ENCODE assay signal across 34 cellular contexts in the genomic region with DNA sequence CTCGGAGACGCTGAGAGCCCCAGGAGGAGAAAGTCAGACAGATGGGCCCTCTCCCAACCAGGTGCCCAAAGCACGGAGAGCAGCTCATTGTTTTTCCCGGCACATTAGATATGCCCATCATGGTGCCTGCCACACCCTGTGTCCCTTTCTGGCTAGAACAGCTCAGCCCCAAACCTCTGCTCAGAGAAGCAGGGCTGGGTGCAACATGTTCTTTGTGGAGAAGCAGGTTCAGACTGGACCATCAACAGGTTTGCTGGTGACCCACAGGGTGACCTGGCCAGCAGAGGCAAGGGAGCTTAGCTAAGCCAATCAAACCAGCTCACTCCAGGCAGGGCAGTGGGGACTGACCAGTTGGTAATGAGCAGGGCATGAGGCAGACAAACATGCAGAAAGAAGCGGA. TPM values are rescaled to one million over a fixed set of nuclear protein-coding genes. Genes with fewer than 3 reads are reported as not detected.
"Had no signal": no experiment of that assay in that cellular context is flagged by ENCODE, and none has a peak within 500 bp of the region (broad histone marks: within the 10 kb centered on the region; RNA-seq: fewer than 3 reads in every experiment).

No MANE protein-coding gene starts in this region.

- H3K27ac Mint-ChIP-seq: activated CD4-positive, alpha-beta memory T cell treated with anti-CD3 and anti-CD28 coated beads for 36 hours; activated CD4-positive, alpha-beta T cell treated with anti-CD3 and anti-CD28 coated beads, Interleukin-2, amount 10 ng/mL, durations not matched to agents 24 days and 14 days; activated naive CD4-positive, alpha-beta T cell treated with anti-CD3 and anti-CD28 coated beads, Interleukin-2, amount 10 ng/mL, durations not matched to agents 7 days and 5 days; activated naive CD8-positive, alpha-beta T cell treated with anti-CD3 and anti-CD28 coated beads, Interleukin-2, amount 10 ng/mL, durations not matched to agents 7 days and 5 days; activated T-cell treated with anti-CD3 and anti-CD28 coated beads, Interleukin-2, amount 50 U/mL, for 24 hours; dendritic cell treated with granulocyte-macrophage colony-stimulating factor and Interleukin-4, amounts not matched to agents 40 ng/mL and 50 ng/mL, for 4 days; natural killer cell; neural progenitor cell; progenitor cell of endocrine pancreas; stimulated activated naive CD8-positive, alpha-beta T cell treated with anti-CD3 and anti-CD28 coated beads, Interleukin-15, Interleukin-2, amounts not matched to agents 100 ng/mL and 50 ng/mL, for 24 hours had no signal

- H3K4me1 ChIP-seq: gastroesophageal sphincter, lower lobe of right lung had no signal

- H3K9me3 Mint-ChIP-seq: activated CD4-positive, alpha-beta memory T cell treated with anti-CD3 and anti-CD28 coated beads for 36 hours; activated CD4-positive, alpha-beta T cell treated with anti-CD3 and anti-CD28 coated beads, Interleukin-2, amount 10 ng/mL, durations not matched to agents 24 days and 14 days; activated naive CD4-positive, alpha-beta T cell treated with anti-CD3 and anti-CD28 coated beads, Interleukin-2, amount 10 ng/mL, durations not matched to agents 7 days and 5 days; activated naive CD8-positive, alpha-beta T cell treated with anti-CD3 and anti-CD28 coated beads, Interleukin-2, amount 10 ng/mL, durations not matched to agents 7 days and 5 days; activated T-cell treated with anti-CD3 and anti-CD28 coated beads, Interleukin-2, amount 50 U/mL, for 24 hours; dendritic cell treated with granulocyte-macrophage colony-stimulating factor and Interleukin-4, amounts not matched to agents 40 ng/mL and 50 ng/mL, for 4 days; natural killer cell; neural progenitor cell; stimulated activated naive CD8-positive, alpha-beta T cell treated with anti-CD3 and anti-CD28 coated beads, Interleukin-15, Interleukin-2, amounts not matched to agents 100 ng/mL and 50 ng/mL, for 24 hours had no signal

- H3K4me3 ChIP-seq: gastroesophageal sphincter, heart left ventricle, lower lobe of right lung, neural progenitor cell, skin epidermis, tibial artery had no signal

- H3K36me3 ChIP-seq: brain microvascular endothelial cell, lower lobe of right lung, neural progenitor cell had no signal

- H2AFZ ChIP-seq: neural progenitor cell had no signal

- H3K9ac ChIP-seq: neural progenitor cell had no signal

- ATAC-seq: gastroesophageal sphincter, heart left ventricle, left lobe of liver, lower lobe of right lung, natural killer cell, sciatic nerve had no signal

- H3K4me1 Mint-ChIP-seq: activated naive CD4-positive, alpha-beta T cell treated with anti-CD3 and anti-CD28 coated beads, Interleukin-2, amount 10 ng/mL, durations not matched to agents 7 days and 5 days; neural progenitor cell had no signal

- H3K27me3 ChIP-seq: brain microvascular endothelial cell, gastroesophageal sphincter, heart left ventricle, neural progenitor cell, tibial artery had no signal

- H3K27ac ChIP-seq: brain microvascular endothelial cell, epithelial cell of prostate, gastroesophageal sphincter, heart left ventricle, lower lobe of right lung, neural progenitor cell, skin epidermis, tibial artery had no signal

- H3K27me3 Mint-ChIP-seq: activated CD4-positive, alpha-beta memory T cell treated with anti-CD3 and anti-CD28 coated beads for 36 hours; activated CD4-positive, alpha-beta T cell treated with anti-CD3 and anti-CD28 coated beads, Interleukin-2, amount 10 ng/mL, durations not matched to agents 24 days and 14 days; activated naive CD4-positive, alpha-beta T cell treated with anti-CD3 and anti-CD28 coated beads, Interleukin-2, amount 10 ng/mL, durations not matched to agents 7 days and 5 days; activated naive CD8-positive, alpha-beta T cell treated with anti-CD3 and anti-CD28 coated beads, Interleukin-2, amount 10 ng/mL, durations not matched to agents 7 days and 5 days; activated T-cell treated with anti-CD3 and anti-CD28 coated beads, Interleukin-2, amount 50 U/mL, for 24 hours; dendritic cell treated with granulocyte-macrophage colony-stimulating factor and Interleukin-4, amounts not matched to agents 40 ng/mL and 50 ng/mL, for 4 days; progenitor cell of endocrine pancreas; stimulated activated naive CD8-positive, alpha-beta T cell treated with anti-CD3 and anti-CD28 coated beads, Interleukin-15, Interleukin-2, amounts not matched to agents 100 ng/mL and 50 ng/mL, for 24 hours had no signal

- H3K4me2 ChIP-seq: neural progenitor cell had no signal

- DNase-seq: activated CD4-positive, alpha-beta memory T cell treated with anti-CD3 and anti-CD28 coated beads for 36 hours; activated CD4-positive, alpha-beta T cell treated with anti-CD3 and anti-CD28 coated beads, Interleukin-2, amount 10 ng/mL, durations not matched to agents 24 days and 14 days; activated CD4-positive, CD25-positive, alpha-beta regulatory T cell treated with anti-CD3 and anti-CD28 coated beads, Interleukin-2, amount 50 U/mL, for 72 hours; activated CD8-positive, alpha-beta memory T cell treated with anti-CD3 and anti-CD28 coated beads, Interleukin-2, amount 50 U/mL, for 48 hours; activated gamma-delta T cell; activated naive CD4-positive, alpha-beta T cell treated with anti-CD3 and anti-CD28 coated beads, Interleukin-2, amount 10 ng/mL, durations not matched to agents 7 days and 5 days; activated naive CD8-positive, alpha-beta T cell treated with anti-CD3 and anti-CD28 coated beads, Interleukin-2, amount 10 ng/mL, durations not matched to agents 7 days and 5 days; activated T-cell treated with anti-CD3 and anti-CD28 coated beads, Interleukin-2, amount 50 U/mL, for 24 hours; brain microvascular endothelial cell; caudate nucleus; effector CD4-positive, alpha-beta T cell; heart left ventricle; kidney glomerular epithelial cell; lower lobe of right lung; mesenchymal stem cell; natural killer cell; retina; stimulated activated CD4-positive, alpha-beta T cell treated with anti-CD3 and anti-CD28 coated beads, Interleukin-12 subunit alpha, Interleukin-12 subunit beta, amount 100 ng/mL, for 4 hours; stimulated activated CD4-positive, alpha-beta T cell treated with anti-CD3 and anti-CD28 coated beads, Interleukin-4, amount 100 ng/mL, for 1 hour; T-helper 2 cell; tibial artery had no signal

- H3K9me3 ChIP-seq: gastroesophageal sphincter, heart left ventricle, lower lobe of right lung, tibial artery had no signal

- H3K4me3 Mint-ChIP-seq: activated CD4-positive, alpha-beta memory T cell treated with anti-CD3 and anti-CD28 coated beads for 36 hours; activated CD4-positive, alpha-beta T cell treated with anti-CD3 and anti-CD28 coated beads, Interleukin-2, amount 10 ng/mL, durations not matched to agents 24 days and 14 days; activated naive CD4-positive, alpha-beta T cell treated with anti-CD3 and anti-CD28 coated beads, Interleukin-2, amount 10 ng/mL, durations not matched to agents 7 days and 5 days; activated naive CD8-positive, alpha-beta T cell treated with anti-CD3 and anti-CD28 coated beads, Interleukin-2, amount 10 ng/mL, durations not matched to agents 7 days and 5 days; activated T-cell treated with anti-CD3 and anti-CD28 coated beads, Interleukin-2, amount 50 U/mL, for 24 hours; dendritic cell treated with granulocyte-macrophage colony-stimulating factor and Interleukin-4, amounts not matched to agents 40 ng/mL and 50 ng/mL, for 4 days; natural killer cell; neural progenitor cell; stimulated activated naive CD8-positive, alpha-beta T cell treated with anti-CD3 and anti-CD28 coated beads, Interleukin-15, Interleukin-2, amounts not matched to agents 100 ng/mL and 50 ng/mL, for 24 hours had no signal

- FAIRE-seq: astrocyte had no signal

- H3K36me3 Mint-ChIP-seq: activated naive CD4-positive, alpha-beta T cell treated with anti-CD3 and anti-CD28 coated beads, Interleukin-2, amount 10 ng/mL, durations not matched to agents 7 days and 5 days; activated naive CD8-positive, alpha-beta T cell treated with anti-CD3 and anti-CD28 coated beads, Interleukin-2, amount 10 ng/mL, durations not matched to agents 7 days and 5 days; natural killer cell had no signal

RNA-seq across cellular contexts. Expression of a gene that starts 16.2 kb away (rescaled TPM):
- total RNA-seq: activated CD4-positive, alpha-beta memory T cell treated with anti-CD3 and anti-CD28 coated beads for 36 hours; activated CD4-positive, alpha-beta T cell treated with anti-CD3 and anti-CD28 coated beads, Interleukin-2, amount 10 ng/mL, durations not matched to agents 24 days and 14 days; activated naive CD8-positive, alpha-beta T cell treated with anti-CD3 and anti-CD28 coated beads, Interleukin-2, amount 10 ng/mL, durations not matched to agents 7 days and 5 days; astrocyte; heart left ventricle; lower lobe of right lung; mononuclear cell; natural killer cell; osteoblast; sciatic nerve; subcutaneous adipose tissue had no signal
